ENCODE assay signal across 9 cellular contexts in genomic region chr9:83219924-83220438, GRCh38.
A peak's percentile ranks its signal among the peaks of the same experiment; 100 is the strongest.
DNase-seq lines count a peak whose midpoint lies in the region; ATAC-seq and TF ChIP-seq lines count a peak whose summit lies in the region.
"Had no signal": no experiment of that assay in that cellular context is flagged by ENCODE, and none has a peak within 500 bp of the region (broad histone marks: within the 10 kb centered on the region; RNA-seq: fewer than 3 reads in every experiment).

No MANE protein-coding gene starts in this region.

- no peaks in the 10 kb centered on the region for H3K27me3 ChIP-seq in liver (ENCODE audit: control insufficient read depth in 4 of 4, insufficient read depth in 4 of 4, low read length in 3 of 4)
- H3K27me3 ChIP-seq in thoracic aorta (replicated peaks; ENCODE audit: insufficient read depth), result no peaks in the 10 kb centered on the region

- H3K36me3 ChIP-seq in liver (ENCODE audit: control insufficient read depth in 4 of 4, insufficient read depth in 3 of 4, low read depth in 1 of 4, low read length in 3 of 4) (no peaks in the 10 kb centered on the region), thoracic aorta (no peaks in the 10 kb centered on the region)

- H3K27ac Mint-ChIP-seq in MCF 10A (ENCODE audit: low read depth, unreplicated experiment), result peak overlapping the region; percentile 56

- CTCF ChIA-PET in MCF 10A (lab: Yijun Ruan, JAX), result interaction anchor here (0.5 to 2.2 kb wide), 37 partner anchors 11 to 1994 kb away, joined by 3 to 12 read pairs (median 4); no protein-coding TSS in a partner anchor

- H3K9me3 Mint-ChIP-seq in MCF 10A (ENCODE audit: unreplicated experiment), result no peaks in the 10 kb centered on the region

- H3K4me1 ChIP-seq in liver (ENCODE audit: control insufficient read depth in 4 of 4, insufficient read depth in 4 of 4, low read length in 3 of 4) (peaks cover 0 to 15% (median 4%) of the 10 kb centered on the region in 4 donors), thoracic aorta (ENCODE audit: control insufficient read depth in 1 of 2, low read depth in 2 of 2) (peaks cover 0 to 5% of the 10 kb centered on the region in 2 donors)

- POLR2A ChIA-PET in MCF 10A (lab: Yijun Ruan, JAX), result interaction anchor here (0.6 to 1.6 kb wide), 9 partner anchors 16 to 596 kb away, joined by 3 to 5 read pairs (median 4); partner anchors contain the start of genes IDNK, RASEF and UBQLN1

- BruUV-seq in MCF 10A (replicated peaks; lab: Mats Ljungman, UMichigan), result no TSS peak

- H3K27me3 Mint-ChIP-seq in MCF 10A (ENCODE audit: insufficient read depth, unreplicated experiment), result no peaks in the 10 kb centered on the region

- no peaks in the 10 kb centered on the region for H3K9me3 ChIP-seq in liver (ENCODE audit: control insufficient read depth in 4 of 4, low read length in 3 of 4)
- no peaks in the 10 kb centered on the region for H3K9me3 ChIP-seq in thoracic aorta

- WGBS in liver, result 47% methylated on average over 12 of the region's 12 CpGs

- intact Hi-C loops in MCF 10A (cut with micrococcal nuclease), result loop anchor here (1.0 kb wide), 1 partner anchor 324 kb away; no protein-coding TSS in a partner anchor

- no peak overlapping the region for H3K9ac ChIP-seq in liver (ENCODE audit: low read depth in 1 of 2, low read length in 2 of 2)

- H3K4me1 Mint-ChIP-seq in MCF 10A (ENCODE audit: insufficient read depth, unreplicated experiment), result no peaks in the 10 kb centered on the region

- peak; percentile 8 for DNase-seq in NCI-H82 (lab: John Stamatoyannopoulos, UW)
- DNase-seq in NCI-H82 treated with DMSO at 0.1 percent for 48 hours (lab: John Stamatoyannopoulos, UW; ENCODE audit: unreplicated experiment), result no peak
- DNase-seq in MCF 10A (ENCODE audit: unreplicated experiment), result no peak
- DNase-seq in thoracic aorta (ENCODE audit: low spot score), result no peak
- no peak for DNase-seq in NCI-H2171 treated with DMSO at 0.1 percent for 48 hours (lab: John Stamatoyannopoulos, UW)
- DNase-seq in islet precursor cell, result no peak
- no peak for DNase-seq in activated T-cell treated with anti-CD3 and anti-CD28 coated beads, Interleukin-2, amount 50 U/mL, for 48 hours
- DNase-seq: stimulated activated CD4-positive, alpha-beta T cell treated with anti-CD3 and anti-CD28 coated beads, Interleukin-4, amount 100 ng/mL, for 24 hours had no signal

- no peak for TF ChIP-seq CTCF in MCF 10A (IDR thresholded peaks at IDR 0.05; ENCODE audit: unreplicated experiment)
- no peak for TF ChIP-seq CTCF in liver (IDR thresholded peaks at IDR 0.05; ENCODE audit: low read depth, low read length, missing input control)
- no peak for TF ChIP-seq CTCF in thoracic aorta (IDR thresholded peaks at IDR 0.05)

- peak overlapping the region; percentile 85 for H3K4me3 Mint-ChIP-seq in MCF 10A (ENCODE audit: unreplicated experiment)

- H3K4me3 ChIP-seq in liver (ENCODE audit: low read depth in 1 of 3, low read length in 3 of 3) (peak overlapping the region; percentile 54 to 79 (median 59)), thoracic aorta (peak overlapping the region; percentile 72)

- no peak for TF ChIP-seq RAD21 in liver (IDR thresholded peaks at IDR 0.05)

- no peaks in the 10 kb centered on the region for H3K36me3 Mint-ChIP-seq in MCF 10A (ENCODE audit: insufficient read depth, unreplicated experiment)

- no peak for ATAC-seq in thoracic aorta (ENCODE audit: insufficient number of reproducible peaks, low FRiP score, low read depth)

- H3K27ac ChIP-seq in liver (ENCODE audit: low read depth in 1 of 2, low read length in 2 of 2), result no peak overlapping the region
- H3K27ac ChIP-seq in thoracic aorta, result peak overlapping the region; percentile 4 to 54

TF ChIP-seq in liver, 16 proteins besides CTCF, POLR2A, EP300 and RAD21:
- no peak for TF ChIP-seq JUND (IDR thresholded peaks at IDR 0.05)
- TF ChIP-seq EGR1 (IDR thresholded peaks at IDR 0.05; ENCODE audit: low read depth in 2 of 2), result no peak
- no peak for TF ChIP-seq HNF4G (IDR thresholded peaks at IDR 0.05)
- no peak for TF ChIP-seq NR2F2 (IDR thresholded peaks at IDR 0.05)

Comparison
In these comparisons a context has a peak if more than half of its experiments do, and no peak if none do; other contexts are left out.
1. H3K27ac ChIP-seq: peak in thoracic aorta (2 of 2); none in liver (0 of 2).